ENCODE assay signal across 11 cellular contexts in the genomic region with DNA sequence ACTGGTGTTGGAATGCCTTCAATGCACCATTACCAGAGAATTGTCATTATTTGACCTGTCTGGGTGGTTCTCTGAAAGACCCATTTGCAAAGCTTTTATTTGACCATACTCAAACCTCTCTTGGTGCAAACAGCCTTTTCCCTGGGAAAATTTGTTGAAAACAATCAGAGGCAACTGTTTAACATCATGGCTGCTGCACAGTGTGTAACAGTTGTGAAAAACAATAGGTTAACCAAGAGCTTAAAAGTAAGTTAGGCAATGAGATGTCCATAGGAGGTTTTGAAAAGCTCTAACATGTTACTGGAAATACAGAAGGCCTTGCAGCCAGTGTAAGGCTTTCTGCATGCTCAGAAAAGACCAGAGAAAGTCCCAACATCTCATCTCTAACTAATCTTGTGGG. TPM values are rescaled to one million over a fixed set of nuclear protein-coding genes. Genes with fewer than 3 reads are reported as not detected.
"Had no signal": no experiment of that assay in that cellular context is flagged by ENCODE, and none has a peak within 500 bp of the region (broad histone marks: within the 10 kb centered on the region; RNA-seq: fewer than 3 reads in every experiment).

No MANE protein-coding gene starts in this region.

- H3K4me2 ChIP-seq: GM23338, KMS-11 had no signal

- H3K9ac ChIP-seq: KMS-11 had no signal

- H3K4me3 Mint-ChIP-seq: GM23338, H9, HFFc6 had no signal

- H3K27ac ChIP-seq: HL-60, KMS-11 had no signal

- ATAC-seq: GM23338 had no signal

- DNase-seq: H9, HCEC 1CT, HFFc6, IMR-90, KBM-7 had no signal

- H3K4me1 Mint-ChIP-seq: GM23338, H9 had no signal

- H3K27ac Mint-ChIP-seq: GM23338, H9, HFFc6 had no signal

- H2AFZ ChIP-seq: GM23338 had no signal

- FAIRE-seq: H54 had no signal

- H3K4me3 ChIP-seq: GM23338 had no signal

RNA-seq across cellular contexts. Expression of a gene that starts 18.9 kb away (rescaled TPM):
- total RNA-seq: GM23338, H1, H9, HFFc6, HT1080, IMR-90 had no signal
- polyA plus RNA-seq: GM23338, IMR-90 had no signal

RNA-seq across cellular contexts. Expression of a gene that starts 57.5 kb away (rescaled TPM):
- total RNA-seq: GM23338, HFFc6, HT1080, IMR-90 had no signal
- polyA plus RNA-seq: IMR-90 had no signal
